ENCODE assay signal across 1 cellular context in the genomic region with DNA sequence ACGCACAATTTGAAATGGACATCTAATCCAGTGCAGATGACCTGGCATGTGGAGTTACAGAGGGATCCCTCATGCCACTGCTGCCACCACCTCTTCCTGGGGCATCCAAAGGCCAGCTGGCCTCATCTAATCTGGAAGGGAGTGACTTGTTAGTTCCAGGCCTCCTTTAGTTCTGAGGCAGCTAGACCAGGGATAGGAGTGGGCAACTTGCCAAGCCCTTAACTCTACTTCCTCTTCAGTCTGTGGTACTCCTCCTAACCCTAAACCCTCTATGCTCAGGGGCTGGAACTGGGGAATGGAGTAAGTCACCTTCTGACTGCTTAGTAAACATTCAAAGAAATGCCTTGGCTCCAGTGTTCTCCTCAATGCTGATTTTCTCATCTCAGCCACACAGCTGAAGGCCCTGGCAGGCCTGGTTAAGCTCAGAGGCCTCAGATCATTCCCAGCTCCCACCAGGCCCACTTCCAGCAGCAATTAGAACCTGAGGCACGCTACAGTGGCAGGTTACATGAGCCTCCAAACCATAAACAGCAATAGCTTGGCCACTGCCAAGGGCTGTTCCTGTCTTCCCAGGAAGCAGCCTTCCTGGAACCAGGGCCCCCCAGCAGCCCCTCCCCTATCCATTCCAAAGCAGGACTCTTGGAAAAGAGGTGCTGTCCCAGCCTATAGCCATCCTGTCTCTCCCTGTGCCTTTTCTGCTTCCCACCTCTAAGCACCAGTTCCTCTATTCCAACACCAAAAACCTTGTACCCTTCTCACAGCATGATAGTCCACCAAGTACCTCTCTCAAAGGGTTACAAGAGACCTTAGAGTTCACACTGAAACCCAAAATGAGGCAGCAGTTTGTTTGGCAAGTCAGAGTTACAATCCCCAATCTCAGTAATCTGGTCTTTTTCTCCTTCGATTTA.
TF ChIP-seq lines count a peak whose summit lies in the region.

No MANE protein-coding gene starts in this region.

TF ChIP-seq in HEK293, 187 proteins besides CTCF, POLR2A, EP300 and RAD21 (continued from another document):
- TF ChIP-seq ZNF341 (tag by site-specific recombination; IDR thresholded peaks at IDR 0.05; ENCODE audit: low read depth) (0 out of 2 replicates have a peak, but pooled peaks have one; percentile 28), ZBTB1 (tag by site-specific recombination; IDR thresholded peaks at IDR 0.05) (no peak), ZNF169 (tag by site-specific recombination; IDR thresholded peaks at IDR 0.05) (no peak)
TF ChIP-seq in HEK293: peak in this region for 5.
